ENCODE assay signal across 25 cellular contexts in genomic region chr10:131456411-131456810, GRCh38.
"Had no signal": no experiment of that assay in that cellular context is flagged by ENCODE, and none has a peak within 500 bp of the region (broad histone marks: within the 10 kb centered on the region; RNA-seq: fewer than 3 reads in every experiment).

No MANE protein-coding gene starts in this region.

- H3K9me3 ChIP-seq: ascending aorta, esophagus muscularis mucosa, gastrocnemius medialis, heart left ventricle had no signal

- H3K27me3 ChIP-seq: ascending aorta, foreskin keratinocyte had no signal

- H3K27ac Mint-ChIP-seq: activated CD4-positive, alpha-beta memory T cell treated with anti-CD3 and anti-CD28 coated beads, Interleukin-2, amount 10 ng/mL, durations not matched to agents 7 days and 5 days; activated CD4-positive, alpha-beta T cell treated with anti-CD3 and anti-CD28 coated beads, Interleukin-2, amount 10 ng/mL, durations not matched to agents 7 days and 5 days; activated naive CD4-positive, alpha-beta T cell treated with anti-CD3 and anti-CD28 coated beads, Interleukin-2, amount 10 ng/mL, durations not matched to agents 7 days and 5 days; activated naive CD4-positive, alpha-beta T cell treated with anti-CD3 and anti-CD28 coated beads, Interleukin-2, amount 50 U/mL, for 72 hours; activated naive CD8-positive, alpha-beta T cell treated with anti-CD3 and anti-CD28 coated beads, Interleukin-2, amount 10 ng/mL, durations not matched to agents 7 days and 5 days; activated T-cell treated with anti-CD3 and anti-CD28 coated beads, Interleukin-2, amount 50 U/mL, for 24 hours; activated T-cell treated with anti-CD3 and anti-CD28 coated beads, Interleukin-2, amount 50 U/mL, for 72 hours had no signal

- H3K4me3 Mint-ChIP-seq: activated CD4-positive, alpha-beta memory T cell treated with anti-CD3 and anti-CD28 coated beads, Interleukin-2, amount 10 ng/mL, durations not matched to agents 7 days and 5 days; activated CD4-positive, alpha-beta T cell treated with anti-CD3 and anti-CD28 coated beads, Interleukin-2, amount 10 ng/mL, durations not matched to agents 7 days and 5 days; activated naive CD4-positive, alpha-beta T cell treated with anti-CD3 and anti-CD28 coated beads, Interleukin-2, amount 10 ng/mL, durations not matched to agents 7 days and 5 days; activated naive CD8-positive, alpha-beta T cell treated with anti-CD3 and anti-CD28 coated beads, Interleukin-2, amount 10 ng/mL, durations not matched to agents 7 days and 5 days; activated T-cell treated with anti-CD3 and anti-CD28 coated beads, Interleukin-2, amount 50 U/mL, for 24 hours; activated T-cell treated with anti-CD3 and anti-CD28 coated beads, Interleukin-2, amount 50 U/mL, for 72 hours; brain; central memory CD8-positive, alpha-beta T cell had no signal

- H3K4me1 Mint-ChIP-seq: activated CD4-positive, alpha-beta memory T cell treated with anti-CD3 and anti-CD28 coated beads, Interleukin-2, amount 10 ng/mL, durations not matched to agents 7 days and 5 days; activated naive CD8-positive, alpha-beta T cell treated with anti-CD3 and anti-CD28 coated beads, Interleukin-2, amount 10 ng/mL, durations not matched to agents 7 days and 5 days; central memory CD8-positive, alpha-beta T cell had no signal

- H3K4me3 ChIP-seq: ascending aorta, esophagus muscularis mucosa, gastrocnemius medialis, heart left ventricle had no signal

- H3K36me3 ChIP-seq: ascending aorta, esophagus muscularis mucosa, gastrocnemius medialis, heart left ventricle had no signal

- DNase-seq: activated CD4-positive, alpha-beta memory T cell treated with anti-CD3 and anti-CD28 coated beads, Interleukin-2, amount 10 ng/mL, durations not matched to agents 7 days and 5 days; activated CD4-positive, alpha-beta T cell treated with anti-CD3 and anti-CD28 coated beads for 1 hour; activated CD4-positive, alpha-beta T cell treated with anti-CD3 and anti-CD28 coated beads for 4 hours; activated CD4-positive, alpha-beta T cell treated with anti-CD3 and anti-CD28 coated beads, Interleukin-2, amount 10 ng/mL, durations not matched to agents 7 days and 5 days; activated CD4-positive, alpha-beta T cell treated with anti-CD3 and anti-CD28 coated beads, Interleukin-2, amount 50 U/mL, for 4 hours; activated CD8-positive, alpha-beta memory T cell treated with anti-CD3 and anti-CD28 coated beads, Interleukin-2, amount 50 U/mL, for 48 hours; activated gamma-delta T cell; activated naive CD4-positive, alpha-beta T cell; activated naive CD4-positive, alpha-beta T cell treated with anti-CD3 and anti-CD28 coated beads, Interleukin-2, amount 10 ng/mL, durations not matched to agents 7 days and 5 days; activated naive CD8-positive, alpha-beta T cell treated with anti-CD3 and anti-CD28 coated beads, Interleukin-2, amount 10 ng/mL, durations not matched to agents 7 days and 5 days; activated T-cell treated with anti-CD3 and anti-CD28 coated beads for 4 hours; activated T-cell treated with anti-CD3 and anti-CD28 coated beads, Interleukin-2, amount 50 U/mL, for 24 hours; activated T-cell treated with anti-CD3 and anti-CD28 coated beads, Interleukin-2, amount 50 U/mL, for 72 hours; effector memory CD4-positive, alpha-beta T cell; erythroblast; foreskin keratinocyte; gastrocnemius medialis; glutamatergic neuron; heart left ventricle; T-helper 2 cell had no signal

- H3K27ac ChIP-seq: ascending aorta, esophagus muscularis mucosa, foreskin keratinocyte, gastrocnemius medialis, heart left ventricle had no signal

- H3K36me3 Mint-ChIP-seq: activated naive CD4-positive, alpha-beta T cell treated with anti-CD3 and anti-CD28 coated beads, Interleukin-2, amount 10 ng/mL, durations not matched to agents 7 days and 5 days; activated naive CD4-positive, alpha-beta T cell treated with anti-CD3 and anti-CD28 coated beads, Interleukin-2, amount 50 U/mL, for 72 hours; activated naive CD8-positive, alpha-beta T cell treated with anti-CD3 and anti-CD28 coated beads, Interleukin-2, amount 10 ng/mL, durations not matched to agents 7 days and 5 days; brain had no signal

- H3K9me3 Mint-ChIP-seq: activated CD4-positive, alpha-beta memory T cell treated with anti-CD3 and anti-CD28 coated beads, Interleukin-2, amount 10 ng/mL, durations not matched to agents 7 days and 5 days; activated CD4-positive, alpha-beta T cell treated with anti-CD3 and anti-CD28 coated beads, Interleukin-2, amount 10 ng/mL, durations not matched to agents 7 days and 5 days; activated naive CD4-positive, alpha-beta T cell treated with anti-CD3 and anti-CD28 coated beads, Interleukin-2, amount 10 ng/mL, durations not matched to agents 7 days and 5 days; activated naive CD4-positive, alpha-beta T cell treated with anti-CD3 and anti-CD28 coated beads, Interleukin-2, amount 50 U/mL, for 72 hours; activated naive CD8-positive, alpha-beta T cell treated with anti-CD3 and anti-CD28 coated beads, Interleukin-2, amount 10 ng/mL, durations not matched to agents 7 days and 5 days; activated T-cell treated with anti-CD3 and anti-CD28 coated beads, Interleukin-2, amount 50 U/mL, for 24 hours; activated T-cell treated with anti-CD3 and anti-CD28 coated beads, Interleukin-2, amount 50 U/mL, for 72 hours; central memory CD8-positive, alpha-beta T cell had no signal

- ATAC-seq: activated naive CD4-positive, alpha-beta T cell treated with anti-CD3 and anti-CD28 coated beads, Interleukin-2, amount 50 U/mL, for 72 hours; activated T-cell treated with anti-CD3 and anti-CD28 coated beads, Interleukin-2, amount 50 U/mL, for 72 hours; foreskin keratinocyte; gastrocnemius medialis; heart left ventricle had no signal

- H3K4me1 ChIP-seq: ascending aorta, foreskin keratinocyte, gastrocnemius medialis had no signal
